1 cellular context compared by ENCODE assay signal in the genomic region with DNA sequence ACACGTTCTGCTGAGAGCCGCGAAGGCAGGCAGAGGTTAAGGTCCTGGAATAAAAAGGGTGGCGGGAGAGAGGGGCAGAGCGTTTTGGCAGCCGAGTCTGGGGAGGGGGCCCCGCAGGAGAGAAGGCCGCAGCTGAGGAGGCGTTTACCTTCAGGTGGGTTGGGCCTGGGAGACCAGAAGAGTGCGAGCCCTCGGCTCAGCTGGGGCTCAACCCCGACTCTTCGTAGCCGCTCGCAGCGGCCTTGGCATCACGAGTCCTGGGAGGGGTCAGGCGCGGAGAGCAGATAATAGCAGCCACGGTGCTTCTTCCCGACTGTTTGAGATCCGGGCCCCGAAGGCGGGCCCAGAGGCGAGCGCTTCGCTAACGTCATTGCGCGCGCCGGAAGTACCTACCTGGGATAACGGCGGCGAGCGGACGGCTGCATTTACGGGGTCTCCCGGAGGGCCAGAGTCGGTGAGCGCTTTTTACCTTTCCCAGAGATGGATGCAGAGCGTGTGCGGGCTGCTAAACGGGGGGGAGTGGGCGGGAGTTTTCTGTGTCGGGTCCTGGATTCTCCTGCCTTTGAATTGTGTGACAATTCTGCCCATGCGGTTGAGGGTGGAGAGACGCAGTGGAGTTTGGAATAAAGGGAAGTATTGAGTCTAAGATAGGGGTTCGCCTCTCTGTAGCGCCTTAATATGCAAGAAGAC.
TF ChIP-seq lines count a peak whose summit lies in the region.

A gene with protein sequence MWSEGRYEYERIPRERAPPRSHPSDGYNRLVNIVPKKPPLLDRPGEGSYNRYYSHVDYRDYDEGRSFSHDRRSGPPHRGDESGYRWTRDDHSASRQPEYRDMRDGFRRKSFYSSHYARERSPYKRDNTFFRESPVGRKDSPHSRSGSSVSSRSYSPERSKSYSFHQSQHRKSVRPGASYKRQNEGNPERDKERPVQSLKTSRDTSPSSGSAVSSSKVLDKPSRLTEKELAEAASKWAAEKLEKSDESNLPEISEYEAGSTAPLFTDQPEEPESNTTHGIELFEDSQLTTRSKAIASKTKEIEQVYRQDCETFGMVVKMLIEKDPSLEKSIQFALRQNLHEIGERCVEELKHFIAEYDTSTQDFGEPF (plus strand): TSS at position 392 of the 690 bp plus-strand sequence. CDS start 9,736 bp downstream, outside the sequence.
A gene with protein sequence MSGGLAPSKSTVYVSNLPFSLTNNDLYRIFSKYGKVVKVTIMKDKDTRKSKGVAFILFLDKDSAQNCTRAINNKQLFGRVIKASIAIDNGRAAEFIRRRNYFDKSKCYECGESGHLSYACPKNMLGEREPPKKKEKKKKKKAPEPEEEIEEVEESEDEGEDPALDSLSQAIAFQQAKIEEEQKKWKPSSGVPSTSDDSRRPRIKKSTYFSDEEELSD (minus strand): TSS at position 319 of the 690 bp plus-strand sequence. CDS start 1,992 bp downstream, outside the sequence.

TF ChIP-seq in WTC11, 78 proteins besides CTCF, POLR2A, EP300 and RAD21 (continued from another document):
- TF ChIP-seq ZNF532 (CRISPR knock-in tag; IDR thresholded peaks at IDR 0.05; ENCODE audit: borderline replicate concordance) (no peak), AFF4 (CRISPR knock-in tag; IDR thresholded peaks at IDR 0.05; ENCODE audit: borderline replicate concordance) (no peak), SP1 (CRISPR knock-in tag; conservative IDR thresholded peaks at IDR 0.05) (peak; percentile 34; the same call in 1 of the 2 replicates), ZBTB21 (CRISPR knock-in tag; IDR thresholded peaks at IDR 0.05; ENCODE audit: borderline replicate concordance) (no peak), JAZF1 (CRISPR knock-in tag; IDR thresholded peaks at IDR 0.05) (no peak), ZNF512 (CRISPR knock-in tag; IDR thresholded peaks at IDR 0.05; ENCODE audit: borderline replicate concordance) (no peak), FOXK1 (CRISPR knock-in tag; IDR thresholded peaks at IDR 0.05) (peak; percentile 60; the same call in 1 of the 2 replicates), CDX4 (CRISPR knock-in tag; IDR thresholded peaks at IDR 0.05; ENCODE audit: borderline replicate concordance) (no peak), GTF2I (CRISPR knock-in tag; conservative IDR thresholded peaks at IDR 0.05) (no peak), USF1 (CRISPR knock-in tag; IDR thresholded peaks at IDR 0.05) (0 out of 2 replicates have a peak, but pooled peaks have one; percentile 22), HMGXB4 (CRISPR knock-in tag; IDR thresholded peaks at IDR 0.05) (peak; percentile 53; the same call in 1 of the 2 replicates), SMAD3 (CRISPR knock-in tag; IDR thresholded peaks at IDR 0.05; ENCODE audit: borderline replicate concordance) (no peak), TEAD4 (CRISPR knock-in tag; IDR thresholded peaks at IDR 0.05) (no peak), NR2C2 (CRISPR knock-in tag; IDR thresholded peaks at IDR 0.05) (no peak), OVOL2 (CRISPR knock-in tag; IDR thresholded peaks at IDR 0.05; ENCODE audit: borderline replicate concordance) (no peak)
- TF ChIP-seq, protein P1, sequence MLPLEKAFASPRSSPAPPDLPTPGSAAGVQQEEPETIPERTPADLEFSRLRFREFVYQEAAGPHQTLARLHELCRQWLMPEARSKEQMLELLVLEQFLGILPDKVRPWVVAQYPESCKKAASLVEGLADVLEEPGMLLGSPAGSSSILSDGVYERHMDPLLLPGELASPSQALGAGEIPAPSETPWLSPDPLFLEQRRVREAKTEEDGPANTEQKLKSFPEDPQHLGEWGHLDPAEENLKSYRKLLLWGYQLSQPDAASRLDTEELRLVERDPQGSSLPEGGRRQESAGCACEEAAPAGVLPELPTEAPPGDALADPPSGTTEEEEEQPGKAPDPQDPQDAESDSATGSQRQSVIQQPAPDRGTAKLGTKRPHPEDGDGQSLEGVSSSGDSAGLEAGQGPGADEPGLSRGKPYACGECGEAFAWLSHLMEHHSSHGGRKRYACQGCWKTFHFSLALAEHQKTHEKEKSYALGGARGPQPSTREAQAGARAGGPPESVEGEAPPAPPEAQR (CRISPR knock-in tag; IDR thresholded peaks at IDR 0.05): no peak
- TF ChIP-seq, protein P2, sequence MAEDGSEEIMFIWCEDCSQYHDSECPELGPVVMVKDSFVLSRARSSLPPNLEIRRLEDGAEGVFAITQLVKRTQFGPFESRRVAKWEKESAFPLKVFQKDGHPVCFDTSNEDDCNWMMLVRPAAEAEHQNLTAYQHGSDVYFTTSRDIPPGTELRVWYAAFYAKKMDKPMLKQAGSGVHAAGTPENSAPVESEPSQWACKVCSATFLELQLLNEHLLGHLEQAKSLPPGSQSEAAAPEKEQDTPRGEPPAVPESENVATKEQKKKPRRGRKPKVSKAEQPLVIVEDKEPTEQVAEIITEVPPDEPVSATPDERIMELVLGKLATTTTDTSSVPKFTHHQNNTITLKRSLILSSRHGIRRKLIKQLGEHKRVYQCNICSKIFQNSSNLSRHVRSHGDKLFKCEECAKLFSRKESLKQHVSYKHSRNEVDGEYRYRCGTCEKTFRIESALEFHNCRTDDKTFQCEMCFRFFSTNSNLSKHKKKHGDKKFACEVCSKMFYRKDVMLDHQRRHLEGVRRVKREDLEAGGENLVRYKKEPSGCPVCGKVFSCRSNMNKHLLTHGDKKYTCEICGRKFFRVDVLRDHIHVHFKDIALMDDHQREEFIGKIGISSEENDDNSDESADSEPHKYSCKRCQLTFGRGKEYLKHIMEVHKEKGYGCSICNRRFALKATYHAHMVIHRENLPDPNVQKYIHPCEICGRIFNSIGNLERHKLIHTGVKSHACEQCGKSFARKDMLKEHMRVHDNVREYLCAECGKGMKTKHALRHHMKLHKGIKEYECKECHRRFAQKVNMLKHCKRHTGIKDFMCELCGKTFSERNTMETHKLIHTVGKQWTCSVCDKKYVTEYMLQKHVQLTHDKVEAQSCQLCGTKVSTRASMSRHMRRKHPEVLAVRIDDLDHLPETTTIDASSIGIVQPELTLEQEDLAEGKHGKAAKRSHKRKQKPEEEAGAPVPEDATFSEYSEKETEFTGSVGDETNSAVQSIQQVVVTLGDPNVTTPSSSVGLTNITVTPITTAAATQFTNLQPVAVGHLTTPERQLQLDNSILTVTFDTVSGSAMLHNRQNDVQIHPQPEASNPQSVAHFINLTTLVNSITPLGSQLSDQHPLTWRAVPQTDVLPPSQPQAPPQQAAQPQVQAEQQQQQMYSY (CRISPR knock-in tag; IDR thresholded peaks at IDR 0.05): no peak
- TF ChIP-seq, protein P3, sequence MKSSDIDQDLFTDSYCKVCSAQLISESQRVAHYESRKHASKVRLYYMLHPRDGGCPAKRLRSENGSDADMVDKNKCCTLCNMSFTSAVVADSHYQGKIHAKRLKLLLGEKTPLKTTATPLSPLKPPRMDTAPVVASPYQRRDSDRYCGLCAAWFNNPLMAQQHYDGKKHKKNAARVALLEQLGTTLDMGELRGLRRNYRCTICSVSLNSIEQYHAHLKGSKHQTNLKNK (CRISPR knock-in tag; IDR thresholded peaks at IDR 0.05): no peak
- TF ChIP-seq, protein P4, sequence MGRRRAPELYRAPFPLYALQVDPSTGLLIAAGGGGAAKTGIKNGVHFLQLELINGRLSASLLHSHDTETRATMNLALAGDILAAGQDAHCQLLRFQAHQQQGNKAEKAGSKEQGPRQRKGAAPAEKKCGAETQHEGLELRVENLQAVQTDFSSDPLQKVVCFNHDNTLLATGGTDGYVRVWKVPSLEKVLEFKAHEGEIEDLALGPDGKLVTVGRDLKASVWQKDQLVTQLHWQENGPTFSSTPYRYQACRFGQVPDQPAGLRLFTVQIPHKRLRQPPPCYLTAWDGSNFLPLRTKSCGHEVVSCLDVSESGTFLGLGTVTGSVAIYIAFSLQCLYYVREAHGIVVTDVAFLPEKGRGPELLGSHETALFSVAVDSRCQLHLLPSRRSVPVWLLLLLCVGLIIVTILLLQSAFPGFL (CRISPR knock-in tag; IDR thresholded peaks at IDR 0.05; ENCODE audit: borderline replicate concordance): no peak
